8 cellular contexts compared by ENCODE assay signal in the genomic region with DNA sequence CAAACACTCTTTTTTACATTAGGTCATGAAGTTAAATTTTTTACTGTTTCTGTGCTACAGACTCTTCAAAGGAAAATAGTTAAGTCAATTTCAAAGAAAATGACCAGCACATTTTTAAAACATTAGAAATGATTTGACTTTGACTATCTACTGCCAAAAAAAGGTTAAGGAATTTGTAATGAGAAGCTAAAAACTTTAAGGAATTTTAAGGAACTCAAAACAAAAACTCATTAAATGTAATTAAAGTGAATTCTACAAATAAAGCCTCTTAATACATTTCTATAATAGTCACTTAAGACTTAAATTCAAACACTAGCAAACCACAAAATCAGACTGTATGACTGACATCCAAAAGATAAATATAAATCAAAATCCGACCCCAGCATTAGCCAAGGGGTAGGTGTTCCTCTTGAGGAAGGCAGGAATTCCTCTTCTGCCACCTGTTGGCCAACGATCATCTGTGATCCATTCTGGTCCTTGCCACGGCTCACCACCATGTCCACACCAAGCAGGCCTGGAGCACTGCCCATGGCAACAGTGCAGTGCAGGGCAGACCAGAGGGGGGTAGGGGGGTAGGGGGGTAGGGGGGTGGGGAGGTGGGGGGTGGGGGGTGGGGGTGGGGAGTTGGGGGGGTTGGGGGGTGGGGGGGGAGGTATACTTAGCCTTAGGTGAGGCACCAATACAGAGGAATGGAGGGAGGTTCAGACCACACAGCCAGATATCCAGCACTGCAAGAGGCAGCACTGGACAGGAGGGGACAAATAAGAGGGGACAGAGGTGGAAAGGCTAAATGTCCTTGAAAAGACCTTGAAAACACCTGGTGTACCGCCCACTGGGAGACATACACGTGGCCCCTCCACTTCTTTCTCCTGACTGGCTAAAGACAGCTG. TPM values are rescaled to one million over a fixed set of nuclear protein-coding genes. Genes with fewer than 3 reads are reported as not detected.
A peak's percentile ranks its signal among the peaks of the same experiment; 100 is the strongest.
DNase-seq lines count a peak whose midpoint lies in the region; ATAC-seq, FAIRE-seq and TF ChIP-seq lines count a peak whose summit lies in the region.

No MANE protein-coding gene starts in this region.

- DNase-seq in GM04503 (ENCODE audit: low read depth) (peak; percentile 9), bronchial epithelial cell (ENCODE audit: low read depth) (peak; percentile 10), osteoblast (ENCODE audit: insufficient read length, low spot score, missing footprints) (peak; percentile 57), DMS153 (lab: John Stamatoyannopoulos, UW) (no peak), SKM-1 treated with dmso at 0.1 percent for 144 hours (lab: John Stamatoyannopoulos, UW; ENCODE audit: unreplicated experiment) (no peak)
- DNase-seq in Jurkat, Clone E6-1 (ENCODE audit: low read depth, low spot score) = peak; percentile 1
- DNase-seq in activated CD8-positive, alpha-beta memory T cell treated with anti-CD3 and anti-CD28 coated beads, Interleukin-2, amount 50 U/mL, for 48 hours = no peak

- TF ChIP-seq CTCF in bronchial epithelial cell (IDR thresholded peaks at IDR 0.05; ENCODE audit: insufficient read depth, low read length, severe bottlenecking) (peak; percentile 26), osteoblast (IDR thresholded peaks at IDR 0.05; ENCODE audit: extremely low read depth, low read depth, low read length) (peak; percentile 41)

- H3K79me2 ChIP-seq in osteoblast (ENCODE audit: insufficient read depth, low read length) = peaks cover 67% of the 10 kb centered on the region

- ATAC-seq in GM21515 (IDR thresholded peaks at IDR 0.05; ENCODE audit: unreplicated experiment) = no peak

- H3K4me1 ChIP-seq in osteoblast (ENCODE audit: insufficient read depth, low read length) = peaks cover 8% of the 10 kb centered on the region

- no peak for FAIRE-seq in bronchial epithelial cell (lab: Jason Lieb, UNC)

- H3K4me2 ChIP-seq in osteoblast (ENCODE audit: insufficient read depth, low read length) = peak overlapping the region; percentile 87

- no peak overlapping the region for H3K4me3 ChIP-seq in Jurkat, Clone E6-1 (ENCODE audit: low read length)
- H3K4me3 ChIP-seq in bronchial epithelial cell (ENCODE audit: low read depth, low read length) (no peak overlapping the region), osteoblast (ENCODE audit: insufficient read depth, low read length) (peak overlapping the region; percentile 92)

- H3K9me3 ChIP-seq in osteoblast (ENCODE audit: low read depth, low read length) = no peaks in the 10 kb centered on the region

- no peaks in the 10 kb centered on the region for H3K27me3 ChIP-seq in bronchial epithelial cell (ENCODE audit: control insufficient read depth, insufficient read depth, low read length)
- H3K27me3 ChIP-seq in osteoblast (ENCODE audit: insufficient read depth, low read length) = peaks cover 4% of the 10 kb centered on the region

- peaks cover 48% of the 10 kb centered on the region for H4K20me1 ChIP-seq in osteoblast (ENCODE audit: insufficient read depth, low read length)

- H3K36me3 ChIP-seq in bronchial epithelial cell (ENCODE audit: control insufficient read depth, insufficient read depth, low read length) (no peaks in the 10 kb centered on the region), osteoblast (ENCODE audit: insufficient read depth, low read length) (no peaks in the 10 kb centered on the region)

- no peak overlapping the region for H2AFZ ChIP-seq in osteoblast (ENCODE audit: low read length)

- no peak overlapping the region for H3K27ac ChIP-seq in osteoblast (ENCODE audit: low read depth, low read length)

RNA-seq across cellular contexts. Expression of a gene that starts 2.1 kb away (rescaled TPM):
- not detected for polyA plus RNA-seq in Jurkat, Clone E6-1 (2012; ENCODE audit: insufficient read depth, insufficient read length)
- total RNA-seq in bronchial epithelial cell (0.26 and 64.9 TPM in 2 replicates), osteoblast (under 0.01 and 118 TPM in 2 replicates)

Comparison
In these comparisons a context has a peak if more than half of its experiments do, and no peak if none do; other contexts are left out.
1. DNase-seq: peak in GM04503 (single experiment), Jurkat, Clone E6-1 (single experiment), bronchial epithelial cell (single experiment) and osteoblast (single experiment); none in DMS153 (single experiment), activated CD8-positive, alpha-beta memory T cell treated with anti-CD3 and anti-CD28 coated beads, Interleukin-2, amount 50 U/mL, for 48 hours (single experiment) and SKM-1 treated with dmso at 0.1 percent for 144 hours (single experiment).